1 cellular context compared by ENCODE assay signal in genomic region chr16:58197314-58198012, GRCh38.
TF ChIP-seq lines count a peak whose summit lies in the region.

No MANE protein-coding gene starts in this region.

TF ChIP-seq in GM23338, 12 proteins besides CTCF, POLR2A, EP300 and RAD21 (continued from another document):
- TF ChIP-seq ZNF462 (CRISPR knock-in tag; IDR thresholded peaks at IDR 0.05): no peak
- TF ChIP-seq ZNF114 (CRISPR knock-in tag; IDR thresholded peaks at IDR 0.05): no peak
